13 cellular contexts compared by ENCODE assay signal in the genomic region with DNA sequence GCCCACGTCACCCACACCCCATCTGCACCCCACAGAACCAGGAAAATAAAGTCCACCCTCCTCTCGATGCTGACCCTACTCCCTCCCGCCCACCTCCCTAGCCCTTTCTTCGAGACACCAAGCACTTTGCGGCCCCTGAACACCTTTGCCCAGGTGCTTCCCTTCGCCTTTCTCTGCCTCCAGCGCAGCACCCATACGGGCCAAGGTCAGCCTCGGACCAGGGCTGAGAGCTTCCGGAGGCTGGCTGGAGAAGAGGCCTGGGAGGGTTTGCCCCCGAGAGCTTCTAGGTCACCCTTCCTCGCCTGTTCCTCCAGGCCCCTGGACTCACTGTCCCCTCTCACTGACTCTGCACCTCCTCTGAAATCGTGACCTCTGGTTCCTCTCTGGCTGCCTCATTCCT. TPM values are rescaled to one million over a fixed set of nuclear protein-coding genes. Genes with fewer than 3 reads are reported as not detected.
DNase-seq lines count a peak whose midpoint lies in the region; ATAC-seq and TF ChIP-seq lines count a peak whose summit lies in the region.
"Had no signal": no experiment of that assay in that cellular context is flagged by ENCODE, and none has a peak within 500 bp of the region (broad histone marks: within the 10 kb centered on the region; RNA-seq: fewer than 3 reads in every experiment).

No MANE protein-coding gene starts in this region.

- ATAC-seq in left ventricle myocardium superior (no peak), sciatic nerve (no peak)
- no peak for ATAC-seq in naive thymus-derived CD8-positive, alpha-beta T cell

- DNase-seq in left ventricle myocardium inferior, result peak; percentile 17
- DNase-seq in left ventricle myocardium superior, result no peak
- no peak for DNase-seq in coronary artery (ENCODE audit: low spot score)
- no peak for DNase-seq in naive thymus-derived CD8-positive, alpha-beta T cell
- DNase-seq in UCSD-AML1 (lab: John Stamatoyannopoulos, UW; ENCODE audit: unreplicated experiment), result no peak
- DNase-seq in sciatic nerve (ENCODE audit: low spot score), result no peak
- DNase-seq in GOT3 (lab: John Stamatoyannopoulos, UW), result no peak
- DNase-seq: AML-193, erythroblast, GDM1, testis had no signal

- peaks cover 7 to 30% (median 11%) of the 10 kb centered on the region in 5 donors for H3K27me3 Mint-ChIP-seq in naive thymus-derived CD8-positive, alpha-beta T cell

- no peaks in the 10 kb centered on the region for H3K36me3 Mint-ChIP-seq in naive thymus-derived CD8-positive, alpha-beta T cell

- peak overlapping the region in 7 of 10 donors; percentile 26 to 74 (median 49) for H3K4me3 Mint-ChIP-seq in naive thymus-derived CD8-positive, alpha-beta T cell

- peaks cover 37% of the 10 kb centered on the region for H3K27me3 ChIP-seq in left ventricle myocardium inferior (ENCODE audit: low read depth)
- H3K27me3 ChIP-seq: testis had no signal

- H3K4me1 Mint-ChIP-seq in naive thymus-derived CD8-positive, alpha-beta T cell, result peaks cover 10 to 36% (median 22%) of the 10 kb centered on the region in 4 donors

- intact Hi-C loops in left ventricle myocardium inferior (cut with micrococcal nuclease), result loop anchor here (10.0 kb wide), 1 partner anchor 121 kb away; a partner anchor contains a TSS
- intact Hi-C loops in left ventricle myocardium superior (cut with micrococcal nuclease), result no loop called here
- intact Hi-C loops in sciatic nerve (cut with DNase I), result no loop called here

- H3K4me3 ChIP-seq in left ventricle myocardium inferior (peak overlapping the region; percentile 60), coronary artery (peak overlapping the region; percentile 67), urinary bladder (ENCODE audit: low read depth, low read length) (no peak overlapping the region)

- no peaks in the 10 kb centered on the region for H3K9me3 Mint-ChIP-seq in naive thymus-derived CD8-positive, alpha-beta T cell

- POLR2A ChIA-PET in naive thymus-derived CD8-positive, alpha-beta T cell (lab: Charles Lee), result interaction anchor here (0.5 to 5.4 kb wide), 8 partner anchors 11 to 209 kb away, joined by 3 to 24 read pairs (median 3); a partner anchor contains a TSS

- H3K27ac ChIP-seq in left ventricle myocardium inferior (replicated peaks) (peak overlapping the region; percentile 98), coronary artery (peak overlapping the region in 1 of 2 donors; percentile 75), urinary bladder (ENCODE audit: low read depth) (peak overlapping the region; percentile 46)
- H3K27ac ChIP-seq: parathyroid adenoma had no signal

- peaks cover 77% of the 10 kb centered on the region for H3K4me1 ChIP-seq in left ventricle myocardium inferior
- no peaks in the 10 kb centered on the region for H3K4me1 ChIP-seq in urinary bladder (ENCODE audit: insufficient read depth)

- H3K36me3 ChIP-seq in left ventricle myocardium inferior (no peaks in the 10 kb centered on the region), urinary bladder (ENCODE audit: insufficient read depth) (no peaks in the 10 kb centered on the region)

- H3K9me3 ChIP-seq in left ventricle myocardium inferior (replicated peaks), result no peaks in the 10 kb centered on the region
- H3K9me3 ChIP-seq: testis had no signal

- TF ChIP-seq CTCF in left ventricle myocardium inferior (IDR thresholded peaks at IDR 0.05; ENCODE audit: borderline replicate concordance) (no peak), coronary artery (IDR thresholded peaks at IDR 0.05) (no peak)

- WGBS in urinary bladder, result 88% methylated on average over 13 of the region's 13 CpGs

- H3K27ac Mint-ChIP-seq in naive thymus-derived CD8-positive, alpha-beta T cell, result peak overlapping the region in 7 of 10 donors; percentile 51 to 96 (median 84)

RNA-seq across cellular contexts. Expression of a gene that starts 2.7 kb away (rescaled TPM):
- 221 TPM for total RNA-seq in left ventricle myocardium inferior
- total RNA-seq in left ventricle myocardium superior, result 235 TPM
- 1 to 10 TPM; 5.3 to 6.0 TPM for total RNA-seq in naive thymus-derived CD8-positive, alpha-beta T cell
- polyA plus RNA-seq in naive thymus-derived CD8-positive, alpha-beta T cell, result 1 to 10 TPM in 1 of 3 donors, under 1 TPM in 2; 0.32 to 1.2 (median 0.46) TPM
- total RNA-seq in urinary bladder, result 25.9 TPM
- polyA plus RNA-seq in urinary bladder, result 111 TPM
- 107 TPM for total RNA-seq in sciatic nerve

RNA-seq across cellular contexts. Expression of a gene that starts 4.4 kb away (rescaled TPM):
- total RNA-seq in left ventricle myocardium inferior (not detected), left ventricle myocardium superior (not detected), urinary bladder (not detected), sciatic nerve (0.36 TPM)
- not detected for total RNA-seq in naive thymus-derived CD8-positive, alpha-beta T cell
- polyA plus RNA-seq in naive thymus-derived CD8-positive, alpha-beta T cell, result not detected
- 0.08 TPM for polyA plus RNA-seq in urinary bladder

RNA-seq across cellular contexts. Expression of a gene that starts 14.4 kb away (rescaled TPM):
- total RNA-seq in left ventricle myocardium inferior, result 14.5 TPM
- 16.0 TPM for total RNA-seq in left ventricle myocardium superior
- 10 to 100 TPM; 58.6 to 66.2 TPM for total RNA-seq in naive thymus-derived CD8-positive, alpha-beta T cell
- polyA plus RNA-seq in naive thymus-derived CD8-positive, alpha-beta T cell, result 1 to 10 TPM; 3.4 to 10.0 (median 3.6) TPM
- 6.3 TPM for total RNA-seq in urinary bladder
- polyA plus RNA-seq in urinary bladder, result 38.4 TPM
- total RNA-seq in sciatic nerve, result 34.5 TPM

RNA-seq across cellular contexts. Expression of a gene that starts 23.6 kb away (rescaled TPM):
- total RNA-seq in left ventricle myocardium inferior, result 21.7 TPM
- 22.7 TPM for total RNA-seq in left ventricle myocardium superior
- 10 to 100 TPM in 1 of 2 experiments, 1 to 10 TPM in 1; 9.1 to 13.1 TPM for total RNA-seq in naive thymus-derived CD8-positive, alpha-beta T cell
- polyA plus RNA-seq in naive thymus-derived CD8-positive, alpha-beta T cell, result 10 to 100 TPM; 13.1 to 20.0 (median 16.6) TPM
- 13.7 TPM for total RNA-seq in urinary bladder
- polyA plus RNA-seq in urinary bladder, result 28.5 TPM
- total RNA-seq in sciatic nerve, result 21.8 TPM

RNA-seq across cellular contexts. Expression of a gene that starts 23.8 kb away (rescaled TPM):
- total RNA-seq in left ventricle myocardium inferior (80.1 TPM), left ventricle myocardium superior (83.0 TPM), urinary bladder (50.2 TPM), sciatic nerve (156 TPM)
- total RNA-seq in naive thymus-derived CD8-positive, alpha-beta T cell, result 100 to 1,000 TPM; 145 to 162 TPM
- 10 to 100 TPM; 23.5 to 42.0 (median 27.2) TPM for polyA plus RNA-seq in naive thymus-derived CD8-positive, alpha-beta T cell
- 55.9 TPM for polyA plus RNA-seq in urinary bladder
